ENCODE assay signal across 3 cellular contexts in the genomic region with DNA sequence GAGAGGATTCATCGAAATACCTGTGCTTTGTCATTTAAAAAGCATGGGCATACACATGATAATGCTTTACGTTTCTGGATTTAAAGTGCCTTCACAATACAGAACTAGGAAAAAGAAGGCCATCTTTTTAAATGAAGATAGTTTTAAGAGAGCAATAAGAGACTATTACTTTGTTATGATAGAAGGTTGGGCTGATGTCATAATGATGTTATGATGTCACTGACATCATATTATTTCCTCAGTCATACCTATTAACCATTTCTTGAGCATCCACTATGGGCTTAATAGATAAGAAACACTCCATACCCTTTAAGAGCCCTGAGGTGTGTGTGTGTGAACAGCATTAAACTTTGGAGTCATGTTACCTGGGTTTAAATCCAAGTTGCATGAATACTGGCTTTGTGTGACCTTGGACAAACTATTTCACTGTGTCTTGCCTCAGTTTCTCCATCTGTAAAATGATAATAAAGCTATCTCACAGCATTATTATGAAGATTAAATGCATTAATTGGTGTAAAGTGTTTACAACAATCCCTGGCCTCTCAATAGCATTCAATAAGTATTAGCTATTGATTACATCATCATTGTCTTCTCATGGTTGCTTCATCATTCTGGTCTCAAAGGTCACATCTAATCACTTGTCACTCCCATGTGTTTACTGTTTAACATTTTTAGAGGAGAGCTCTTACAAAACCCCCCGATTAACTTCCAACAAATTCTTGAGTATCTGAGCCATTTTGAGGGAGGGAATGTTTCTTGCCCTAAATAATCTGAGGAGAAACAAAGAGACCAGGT.
TF ChIP-seq lines count a peak whose summit lies in the region.

No MANE protein-coding gene starts in this region.

TF ChIP-seq in A549, 52 proteins besides CTCF, POLR2A, EP300 and RAD21 (continues in another document):
- TF ChIP-seq, protein P1, sequence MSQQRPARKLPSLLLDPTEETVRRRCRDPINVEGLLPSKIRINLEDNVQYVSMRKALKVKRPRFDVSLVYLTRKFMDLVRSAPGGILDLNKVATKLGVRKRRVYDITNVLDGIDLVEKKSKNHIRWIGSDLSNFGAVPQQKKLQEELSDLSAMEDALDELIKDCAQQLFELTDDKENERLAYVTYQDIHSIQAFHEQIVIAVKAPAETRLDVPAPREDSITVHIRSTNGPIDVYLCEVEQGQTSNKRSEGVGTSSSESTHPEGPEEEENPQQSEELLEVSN (IDR thresholded peaks at IDR 0.05; ENCODE audit: borderline replicate concordance, low read depth), result no peak
- TF ChIP-seq, protein P2, sequence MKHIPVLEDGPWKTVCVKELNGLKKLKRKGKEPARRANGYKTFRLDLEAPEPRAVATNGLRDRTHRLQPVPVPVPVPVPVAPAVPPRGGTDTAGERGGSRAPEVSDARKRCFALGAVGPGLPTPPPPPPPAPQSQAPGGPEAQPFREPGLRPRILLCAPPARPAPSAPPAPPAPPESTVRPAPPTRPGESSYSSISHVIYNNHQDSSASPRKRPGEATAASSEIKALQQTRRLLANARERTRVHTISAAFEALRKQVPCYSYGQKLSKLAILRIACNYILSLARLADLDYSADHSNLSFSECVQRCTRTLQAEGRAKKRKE (CRISPR knock-in tag; IDR thresholded peaks at IDR 0.05; ENCODE audit: low read depth), result no peak
- TF ChIP-seq, protein P3, sequence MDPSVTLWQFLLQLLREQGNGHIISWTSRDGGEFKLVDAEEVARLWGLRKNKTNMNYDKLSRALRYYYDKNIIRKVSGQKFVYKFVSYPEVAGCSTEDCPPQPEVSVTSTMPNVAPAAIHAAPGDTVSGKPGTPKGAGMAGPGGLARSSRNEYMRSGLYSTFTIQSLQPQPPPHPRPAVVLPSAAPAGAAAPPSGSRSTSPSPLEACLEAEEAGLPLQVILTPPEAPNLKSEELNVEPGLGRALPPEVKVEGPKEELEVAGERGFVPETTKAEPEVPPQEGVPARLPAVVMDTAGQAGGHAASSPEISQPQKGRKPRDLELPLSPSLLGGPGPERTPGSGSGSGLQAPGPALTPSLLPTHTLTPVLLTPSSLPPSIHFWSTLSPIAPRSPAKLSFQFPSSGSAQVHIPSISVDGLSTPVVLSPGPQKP (IDR thresholded peaks at IDR 0.05; ENCODE audit: low read depth, low read length), result no peak
- TF ChIP-seq SREBF2 (IDR thresholded peaks at IDR 0.05) (no peak), ZC3H11A (IDR thresholded peaks at IDR 0.05) (no peak), ZNF302 (CRISPR knock-in tag; IDR thresholded peaks at IDR 0.05) (no peak), CHD2 (IDR thresholded peaks at IDR 0.05; ENCODE audit: low read length, partially characterized antibody) (no peak), HOXB5 (CRISPR knock-in tag; IDR thresholded peaks at IDR 0.05) (no peak)
- TF ChIP-seq, protein P4, sequence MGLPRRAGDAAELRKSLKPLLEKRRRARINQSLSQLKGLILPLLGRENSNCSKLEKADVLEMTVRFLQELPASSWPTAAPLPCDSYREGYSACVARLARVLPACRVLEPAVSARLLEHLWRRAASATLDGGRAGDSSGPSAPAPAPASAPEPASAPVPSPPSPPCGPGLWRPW (IDR thresholded peaks at IDR 0.05), result no peak
- TF ChIP-seq, protein P5, sequence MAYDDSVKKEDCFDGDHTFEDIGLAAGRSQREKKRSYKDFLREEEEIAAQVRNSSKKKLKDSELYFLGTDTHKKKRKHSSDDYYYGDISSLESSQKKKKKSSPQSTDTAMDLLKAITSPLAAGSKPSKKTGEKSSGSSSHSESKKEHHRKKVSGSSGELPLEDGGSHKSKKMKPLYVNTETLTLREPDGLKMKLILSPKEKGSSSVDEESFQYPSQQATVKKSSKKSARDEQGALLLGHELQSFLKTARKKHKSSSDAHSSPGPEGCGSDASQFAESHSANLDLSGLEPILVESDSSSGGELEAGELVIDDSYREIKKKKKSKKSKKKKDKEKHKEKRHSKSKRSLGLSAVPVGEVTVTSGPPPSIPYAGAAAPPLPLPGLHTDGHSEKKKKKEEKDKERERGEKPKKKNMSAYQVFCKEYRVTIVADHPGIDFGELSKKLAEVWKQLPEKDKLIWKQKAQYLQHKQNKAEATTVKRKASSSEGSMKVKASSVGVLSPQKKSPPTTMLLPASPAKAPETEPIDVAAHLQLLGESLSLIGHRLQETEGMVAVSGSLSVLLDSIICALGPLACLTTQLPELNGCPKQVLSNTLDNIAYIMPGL (CRISPR knock-in tag; IDR thresholded peaks at IDR 0.05; ENCODE audit: borderline replicate concordance), result no peak

TF ChIP-seq in IMR-90, 13 proteins besides CTCF, POLR2A, EP300 and RAD21:
- TF ChIP-seq CEBPB (IDR thresholded peaks at IDR 0.05; ENCODE audit: low read depth, low read length), result peak; percentile 39; the same call in 1 of the 2 replicates
- TF ChIP-seq RFX5 (IDR thresholded peaks at IDR 0.05; ENCODE audit: low read depth, low read length), result no peak

TF ChIP-seq in K562, 482 proteins besides CTCF, POLR2A, EP300 and RAD21:
- TF ChIP-seq CEBPG (CRISPR knock-in tag; IDR thresholded peaks at IDR 0.05) (no peak), CEBPG (tag; conservative IDR thresholded peaks at IDR 0.05 in 1 of 2, IDR thresholded peaks at IDR 0.05 in 1 of 2) (peak; percentile 48 to 74; a peak in 3 of 4 replicates), ZNF57 (CRISPR knock-in tag; IDR thresholded peaks at IDR 0.05) (no peak)
- TF ChIP-seq, protein P6, sequence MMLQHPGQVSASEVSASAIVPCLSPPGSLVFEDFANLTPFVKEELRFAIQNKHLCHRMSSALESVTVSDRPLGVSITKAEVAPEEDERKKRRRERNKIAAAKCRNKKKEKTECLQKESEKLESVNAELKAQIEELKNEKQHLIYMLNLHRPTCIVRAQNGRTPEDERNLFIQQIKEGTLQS (IDR thresholded peaks at IDR 0.05), result peak; percentile 44
- TF ChIP-seq, protein P6 (CRISPR knock-in tag; conservative IDR thresholded peaks at IDR 0.05), result no peak
